In the genomic region with DNA sequence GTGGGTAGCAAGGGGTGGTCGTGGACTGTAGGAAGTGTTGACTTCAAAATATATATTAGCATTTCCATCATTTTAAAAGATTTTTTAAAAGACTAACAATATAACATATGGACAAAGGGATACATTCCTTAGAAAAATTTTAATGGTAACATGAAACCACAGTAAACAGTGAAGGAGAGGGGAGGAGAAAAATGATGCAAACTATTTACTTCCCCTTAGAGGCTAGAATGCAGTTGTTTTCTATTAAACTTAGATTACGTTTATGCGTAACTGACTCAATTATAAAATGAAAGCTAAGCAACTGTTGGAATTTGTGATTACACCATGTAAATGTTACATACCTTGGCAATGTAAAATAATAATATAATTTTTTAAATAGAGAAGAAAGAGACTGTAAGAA, we compare ENCODE assay signal across 12 cellular contexts.
"Had no signal": no experiment of that assay in that cellular context is flagged by ENCODE, and none has a peak within 500 bp of the region (broad histone marks: within the 10 kb centered on the region; RNA-seq: fewer than 3 reads in every experiment).

No MANE protein-coding gene starts in this region.

- H3K4me3 ChIP-seq: heart right ventricle had no signal

- H3K27ac ChIP-seq: neutrophil, WERI-Rb-1 had no signal

- DNase-seq: activated CD4-positive, alpha-beta T cell treated with anti-CD3 and anti-CD28 coated beads for 1 hour; activated CD4-positive, alpha-beta T cell treated with anti-CD3 and anti-CD28 coated beads, Interleukin-2, amount 50 U/mL, for 48 hours; activated naive CD8-positive, alpha-beta T cell treated with anti-CD3 and anti-CD28 coated beads for 36 hours; caudate nucleus; heart right ventricle; immature natural killer cell; stimulated activated naive CD8-positive, alpha-beta T cell treated with anti-CD3 and anti-CD28 coated beads, Interleukin-15, Interleukin-2, amounts not matched to agents 100 U/mL and 50 U/mL, for 24 hours; SW 1271; T-helper 2 cell; WERI-Rb-1 had no signal

- H3K27me3 ChIP-seq: heart right ventricle, neutrophil had no signal

- ATAC-seq: heart right ventricle; natural killer cell treated with Interleukin-12 subunit alpha and Interleukin-12 subunit beta and Interleukin-15 and Interleukin-18, amount 100 ng/mL, for 72 hours; stimulated activated naive CD8-positive, alpha-beta T cell treated with anti-CD3 and anti-CD28 coated beads, Interleukin-15, Interleukin-2, amounts not matched to agents 100 U/mL and 50 U/mL, for 24 hours had no signal

- H3K9me3 ChIP-seq: heart right ventricle, neutrophil had no signal

- H3K36me3 ChIP-seq: neutrophil, WERI-Rb-1 had no signal
